In the genomic region with DNA sequence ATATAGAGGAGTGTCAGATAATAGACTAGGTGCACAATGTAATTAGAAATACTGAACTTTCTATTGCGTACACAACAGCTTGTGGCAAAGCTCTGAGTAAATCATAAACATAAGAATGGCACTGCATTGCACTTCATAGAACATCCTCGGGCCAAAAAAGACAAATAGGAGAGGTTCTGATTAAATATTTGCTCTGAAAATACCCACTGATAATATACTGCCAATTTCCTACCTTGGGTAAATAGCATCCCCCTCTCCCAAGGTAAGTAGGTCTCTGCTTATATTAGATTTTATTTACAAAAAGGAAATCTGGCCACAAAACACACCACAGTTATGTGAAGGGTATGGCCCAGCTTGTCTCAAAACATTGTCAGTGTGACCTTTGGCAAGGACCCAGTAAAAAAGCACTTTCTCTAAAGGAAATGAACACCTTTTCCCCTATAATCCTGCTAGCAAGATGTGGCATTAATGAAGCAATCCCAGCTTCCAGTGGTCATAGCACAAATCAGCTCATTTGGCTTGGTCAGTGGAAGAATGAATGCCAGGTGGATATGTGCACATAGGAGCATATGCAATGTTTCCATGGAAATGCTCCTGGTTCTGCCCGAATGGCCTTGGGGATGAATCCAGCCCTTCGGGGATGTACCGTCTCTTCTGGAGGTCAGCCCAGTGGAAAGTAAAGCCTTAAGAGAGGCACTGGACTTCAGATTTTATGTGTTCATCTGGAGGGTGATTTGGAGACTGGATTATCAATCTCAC, we compare ENCODE assay signal across 22 cellular contexts.
DNase-seq lines count a peak whose midpoint lies in the region; ATAC-seq and TF ChIP-seq lines count a peak whose summit lies in the region.
"Had no signal": no experiment of that assay in that cellular context is flagged by ENCODE, and none has a peak within 500 bp of the region (broad histone marks: within the 10 kb centered on the region; RNA-seq: fewer than 3 reads in every experiment).

No MANE protein-coding gene starts in this region.

- H3K4me1 ChIP-seq in adrenal gland (replicated peaks in 1 of 2) (no peaks in the 10 kb centered on the region), gastroesophageal sphincter (no peaks in the 10 kb centered on the region)

- TF ChIP-seq EP300 in gastroesophageal sphincter (IDR thresholded peaks at IDR 0.05), result no peak

- no peak for TF ChIP-seq CTCF in adrenal gland (IDR thresholded peaks at IDR 0.05)
- no peak for TF ChIP-seq CTCF in gastroesophageal sphincter (IDR thresholded peaks at IDR 0.05)

- no peak overlapping the region for H3K4me3 ChIP-seq in adrenal gland
- H3K4me3 ChIP-seq in gastroesophageal sphincter, result no peak overlapping the region
- H3K4me3 ChIP-seq: GM23248 had no signal

- DNase-seq in DMS153 (lab: John Stamatoyannopoulos, UW) (peak; percentile 22), DMS153 treated with DMSO at 0.1 percent for 48 hours (lab: John Stamatoyannopoulos, UW; ENCODE audit: unreplicated experiment) (no peak), NCI-H69 (lab: John Stamatoyannopoulos, UW) (peak; percentile 79), adrenal gland (peak in 4 of 7 donors; percentile 16 to 36 (median 24)), renal cortical epithelial cell (ENCODE audit: low read depth) (peak; percentile 25), GM03348 (ENCODE audit: low spot score) (no peak), posterior vena cava (ENCODE audit: low spot score) (no peak)
- DNase-seq: Calu3; CD4-positive, CD25-positive, alpha-beta regulatory T cell; DND-41; GF-D8; GM23248; KG1; NCI-H1048; NCI-H187; NCI-H2171 treated with DMSO at 0.1 percent for 48 hours; NCI-H510A treated with DMSO at 0.1 percent for 48 hours; OCI-M1; RPMI8226 had no signal

- WGBS in adrenal gland, 4 donors, result 47 to 67% (median 63%) methylated on average over 5 of the region's 5 CpGs
- 85 to 90% methylated on average over 5 of the region's 5 CpGs for WGBS in gastroesophageal sphincter (ENCODE audit: low coverage in 1 of 2), 2 donors

- H3K27me3 ChIP-seq in adrenal gland (no peaks in the 10 kb centered on the region), gastroesophageal sphincter (no peaks in the 10 kb centered on the region)

- no peak for ATAC-seq in gastroesophageal sphincter
- ATAC-seq: HCT116 had no signal

- TF ChIP-seq POLR2A in adrenal gland (IDR thresholded peaks at IDR 0.05), result no peak
- no peak for TF ChIP-seq POLR2A in gastroesophageal sphincter (IDR thresholded peaks at IDR 0.05)

- H3K9me3 ChIP-seq in adrenal gland (replicated peaks in 1 of 3) (no peaks in the 10 kb centered on the region), gastroesophageal sphincter (no peaks in the 10 kb centered on the region)

- intact Hi-C loops in adrenal gland (cut with DNase I), result no loop called here
- intact Hi-C loops in posterior vena cava (cut with DNase I), result no loop called here

- H3K36me3 ChIP-seq in adrenal gland (replicated peaks in 1 of 2) (no peaks in the 10 kb centered on the region), gastroesophageal sphincter (no peaks in the 10 kb centered on the region)

- H3K27ac ChIP-seq in adrenal gland (no peak overlapping the region), gastroesophageal sphincter (no peak overlapping the region)
- H3K27ac ChIP-seq: 22Rv1, GM23248 had no signal

Comparison
In these comparisons a context has a peak if more than half of its experiments do, and no peak if none do; other contexts are left out.
1. DNase-seq: peak in DMS153 (single experiment), NCI-H69 (single experiment), adrenal gland (4 of 7) and renal cortical epithelial cell (single experiment); none in DMS153 treated with DMSO at 0.1 percent for 48 hours (single experiment), GM03348 (single experiment) and posterior vena cava (single experiment).